8 cellular contexts compared by ENCODE assay signal in the genomic region with DNA sequence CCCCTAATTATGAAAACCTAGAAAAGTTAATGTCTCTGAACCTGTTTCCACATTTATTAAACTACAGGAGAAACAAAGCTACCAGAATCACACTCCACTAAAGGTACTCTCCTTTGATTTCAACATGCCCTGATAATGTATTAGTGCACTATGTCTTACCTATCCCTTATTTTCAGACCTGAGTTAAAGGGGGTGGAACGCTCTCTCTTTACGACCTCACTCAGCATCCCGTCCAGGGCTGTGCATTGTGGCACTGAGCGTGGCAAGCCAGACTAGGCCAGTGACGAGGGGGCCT. TPM values are rescaled to one million over a fixed set of nuclear protein-coding genes. Genes with fewer than 3 reads are reported as not detected.
DNase-seq lines count a peak whose midpoint lies in the region; ATAC-seq and TF ChIP-seq lines count a peak whose summit lies in the region.

No MANE protein-coding gene starts in this region.

- peak; percentile 14 for ATAC-seq in HG03159 (IDR thresholded peaks at IDR 0.05; ENCODE audit: unreplicated experiment)

- in situ Hi-C loops in astrocyte of the spinal cord (cut with HindIII; ENCODE audit: low sequenced_read_pairs), result no loop called here
- in situ Hi-C loops in transverse colon (cut with MboI; ENCODE audit: low pct_ligation_motif_present in 1 of 4, low pct_unique_long_range_greater_than_20kb in 1 of 4, low sequenced_read_pairs in 3 of 4), result no loop called here

- peak overlapping the region; percentile 88 for H3K4me3 ChIP-seq in GM08714 (ENCODE audit: low read length)
- peak overlapping the region; percentile 71 for H3K4me3 ChIP-seq in astrocyte of the spinal cord (ENCODE audit: low read depth, low read length)
- H3K4me3 ChIP-seq in lower leg skin (ENCODE audit: low read depth, poor library complexity, severe bottlenecking), result peak overlapping the region; percentile 57
- peak overlapping the region; percentile 55 to 89 (median 79) for H3K4me3 ChIP-seq in transverse colon

- 2 to 4% methylated on average over 5 of the region's 5 CpGs for WGBS in lower leg skin, 2 donors
- WGBS in transverse colon (ENCODE audit: low coverage in 1 of 2), 2 donors, result 0 to 9% methylated on average over 3 to 5 of the region's 5 CpGs

- intact Hi-C loops in lower leg skin (cut with DNase I; ENCODE audit: low total_unique reads), result no loop called here
- intact Hi-C loops in transverse colon (cut with DNase I; ENCODE audit: low total_unique reads), result no loop called here

- peaks cover 0 to 12% (median 5%) of the 10 kb centered on the region in 4 donors for H3K36me3 ChIP-seq in transverse colon

- H3K4me1 ChIP-seq in transverse colon, result peaks cover 0 to 17% (median 11%) of the 10 kb centered on the region in 4 donors

- no peak for TF ChIP-seq POLR2A in lower leg skin (IDR thresholded peaks at IDR 0.05)
- TF ChIP-seq POLR2A in transverse colon (IDR thresholded peaks at IDR 0.05), result no peak

- TF ChIP-seq EP300 in transverse colon (IDR thresholded peaks at IDR 0.05; ENCODE audit: low read depth), result no peak

- peak overlapping the region; percentile 91 to 96 (median 95) for H3K27ac ChIP-seq in transverse colon

- DNase-seq in astrocyte of the spinal cord (ENCODE audit: low read depth, low spot score) (no peak), lower leg skin (ENCODE audit: low spot score in 2 of 2) (no peak), transverse colon (no peak), AG20443 (ENCODE audit: low spot score) (no peak), GDM1 (lab: John Stamatoyannopoulos, UW) (no peak), NCI-H446 treated with DMSO at 0.1 percent for 48 hours (lab: John Stamatoyannopoulos, UW) (no peak)

- no peak for TF ChIP-seq CTCF in astrocyte of the spinal cord (IDR thresholded peaks at IDR 0.05; ENCODE audit: low read depth, low read length)
- no peak for TF ChIP-seq CTCF in lower leg skin (IDR thresholded peaks at IDR 0.05)
- TF ChIP-seq CTCF in transverse colon (IDR thresholded peaks at IDR 0.05), result no peak

- no peaks in the 10 kb centered on the region for H3K9me3 ChIP-seq in transverse colon

- H3K27me3 ChIP-seq in transverse colon, result no peaks in the 10 kb centered on the region

RNA-seq across cellular contexts. Expression of gene LSM10, which starts 0.7 kb away (rescaled TPM):
- total RNA-seq in lower leg skin (10 to 100 TPM; 21.0 to 32.2 (median 27.0) TPM), transverse colon (10 to 100 TPM in 3 of 4 donors, not detected in 1; 25.4 to 59.8 (median 32.9) TPM)

RNA-seq across cellular contexts. Expression of gene STK40, which starts 11.3 kb away (rescaled TPM):
- total RNA-seq in lower leg skin (10 to 100 TPM; 58.7 to 73.1 (median 63.0) TPM), transverse colon (100 to 1,000 TPM in 1 of 4 donors, 10 to 100 TPM in 3; 34.0 to 154 (median 44.3) TPM)

RNA-seq across cellular contexts. Expression of gene OSCP1, which starts 53.2 kb away (rescaled TPM):
- 1 to 10 TPM; 4.0 to 8.5 (median 4.8) TPM for total RNA-seq in lower leg skin
- 1 to 10 TPM in 3 of 4 donors, not detected in 1; 1.2 to 4.8 (median 3.7) TPM for total RNA-seq in transverse colon
